ENCODE assay signal across 8 cellular contexts in genomic region chr12:724194-724855, GRCh38. TPM values are rescaled to one million over a fixed set of nuclear protein-coding genes. Genes with fewer than 3 reads are reported as not detected.
DNase-seq lines count a peak whose midpoint lies in the region; ATAC-seq lines count a peak whose summit lies in the region.

No MANE protein-coding gene starts in this region.

- no peaks in the 10 kb centered on the region for H3K9me3 Mint-ChIP-seq in activated T-cell treated with anti-CD3 and anti-CD28 coated beads, Interleukin-2, amount 50 U/mL, for 4 hours
- no peaks in the 10 kb centered on the region for H3K9me3 Mint-ChIP-seq in naive B cell

- H3K4me1 Mint-ChIP-seq in activated T-cell treated with anti-CD3 and anti-CD28 coated beads, Interleukin-2, amount 50 U/mL, for 4 hours (ENCODE audit: low read depth) = peaks cover 68% of the 10 kb centered on the region
- peaks cover 24 to 29% (median 27%) of the 10 kb centered on the region in 3 donors for H3K4me1 Mint-ChIP-seq in naive B cell

- H3K36me3 Mint-ChIP-seq in activated T-cell treated with anti-CD3 and anti-CD28 coated beads, Interleukin-2, amount 50 U/mL, for 4 hours (ENCODE audit: insufficient read depth) = peaks cover 2% of the 10 kb centered on the region
- no peaks in the 10 kb centered on the region for H3K36me3 Mint-ChIP-seq in naive B cell

- H3K4me3 Mint-ChIP-seq in activated T-cell treated with anti-CD3 and anti-CD28 coated beads, Interleukin-2, amount 50 U/mL, for 4 hours = no peak overlapping the region
- peak overlapping the region in 1 of 8 donors; percentile 33 for H3K4me3 Mint-ChIP-seq in naive B cell

- peak overlapping the region in 4 of 6 donors; percentile 66 to 84 (median 80) for H3K27ac Mint-ChIP-seq in naive B cell

- DNase-seq in M059J (ENCODE audit: low read depth) (peak; percentile 32), naive B cell (no peak), GM03348 (ENCODE audit: low spot score) (no peak), hippocampal formation (lab: John Stamatoyannopoulos, UW) (no peak), HUDEP-2 (lab: John Stamatoyannopoulos, UW; ENCODE audit: unreplicated experiment in 76 of 76) (no peak), OCI-M2 (lab: John Stamatoyannopoulos, UW; ENCODE audit: unreplicated experiment) (no peak)
- DNase-seq in activated T-cell treated with anti-CD3 and anti-CD28 coated beads, Interleukin-2, amount 50 U/mL, for 4 hours = peak; percentile 17

- peak; percentile 49 for ATAC-seq in GM18868 (IDR thresholded peaks at IDR 0.05; ENCODE audit: unreplicated experiment)
- ATAC-seq in activated T-cell treated with anti-CD3 and anti-CD28 coated beads, Interleukin-2, amount 50 U/mL, for 4 hours = peak; percentile 65 to 73
- ATAC-seq in naive B cell (ENCODE audit: low read depth in 2 of 2) = peak; percentile 27 to 42

- H3K27me3 Mint-ChIP-seq in activated T-cell treated with anti-CD3 and anti-CD28 coated beads, Interleukin-2, amount 50 U/mL, for 4 hours (ENCODE audit: low read depth) = no peaks in the 10 kb centered on the region
- H3K27me3 Mint-ChIP-seq in naive B cell = no peaks in the 10 kb centered on the region

RNA-seq across cellular contexts. Expression of gene WNK1, which starts 28.1 kb away (rescaled TPM):
- total RNA-seq in M059J (2014; rRNA removed; shearing (Covaris generic)) = 40.7 and 50.5 TPM in 2 replicates
- 100 to 1,000 TPM; 183 to 213 (median 185) TPM for total RNA-seq in activated T-cell treated with anti-CD3 and anti-CD28 coated beads, Interleukin-2, amount 50 U/mL, for 4 hours
- 10 to 100 TPM in 5 of 6 donors, 1 to 10 TPM in 1; 3.9 to 41.1 (median 15.3) TPM for polyA plus RNA-seq in naive B cell (ENCODE audit: low read depth in 6 of 6)

Comparison
In these comparisons a context has a peak if more than half of its experiments do, and no peak if none do; other contexts are left out.
1. DNase-seq: peak in M059J (single experiment) and activated T-cell treated with anti-CD3 and anti-CD28 coated beads, Interleukin-2, amount 50 U/mL, for 4 hours (single experiment); none in naive B cell (single experiment), GM03348 (single experiment), hippocampal formation (0 of 2), HUDEP-2 (0 of 76) and OCI-M2 (single experiment).
2. Peak in every context shown above with its lines, with median percentiles within 50 percentile points of each other: ATAC-seq.